8 cellular contexts compared by ENCODE assay signal in the genomic region with DNA sequence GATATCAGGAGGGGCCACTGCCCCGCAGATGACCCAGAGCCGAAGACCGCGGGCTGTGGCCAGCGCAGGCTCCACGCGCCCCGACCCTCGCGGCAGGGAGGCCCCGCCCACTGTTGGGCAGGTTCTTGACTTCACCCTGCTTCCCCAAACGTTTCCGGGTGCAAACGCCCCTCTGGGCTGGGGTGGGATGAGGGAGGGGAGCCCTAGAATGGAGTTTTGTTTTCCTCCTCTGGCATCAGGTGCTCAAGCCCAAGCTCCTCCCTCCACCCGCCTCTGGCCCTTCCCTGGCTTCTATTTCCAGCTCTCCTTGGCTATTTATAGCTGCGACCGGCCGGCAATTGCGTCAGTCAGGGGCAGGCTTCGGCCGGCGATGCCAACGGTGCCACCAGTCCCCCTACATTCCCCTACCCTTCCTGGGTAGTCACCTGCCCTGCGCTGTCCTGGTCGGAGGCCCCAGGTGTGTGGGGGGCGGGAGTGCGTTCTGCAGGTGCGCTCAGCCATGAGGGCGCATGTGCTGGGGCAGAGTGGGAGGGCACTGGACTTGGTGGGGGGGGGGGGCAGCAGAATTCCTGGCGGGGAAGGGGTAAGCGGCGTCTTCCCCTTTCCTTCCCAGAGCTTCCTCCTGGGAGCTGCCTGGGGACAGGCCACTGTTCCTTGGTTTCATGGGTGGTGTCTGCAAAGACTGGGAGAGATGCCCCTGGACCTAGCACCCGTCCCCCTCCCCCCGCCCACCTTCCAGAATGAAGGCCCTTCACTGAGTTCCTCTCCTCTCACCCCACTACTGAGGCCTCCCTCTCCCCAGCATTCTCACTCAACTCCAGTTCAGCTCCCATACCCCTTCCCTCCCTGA. TPM values are rescaled to one million over a fixed set of nuclear protein-coding genes. Genes with fewer than 3 reads are reported as not detected.
DNase-seq lines count a peak whose midpoint lies in the region; ATAC-seq and TF ChIP-seq lines count a peak whose summit lies in the region.

No MANE protein-coding gene starts in this region.

- H3K27me3 Mint-ChIP-seq in Caco-2 (ENCODE audit: insufficient read depth, unreplicated experiment), result no peaks in the 10 kb centered on the region
- peaks cover 14% of the 10 kb centered on the region for H3K27me3 Mint-ChIP-seq in activated T-helper 17 cell treated with anti-CD3 and anti-CD28 coated beads, Interleukin-2, amount 50 U/mL, for 72 hours

- peak overlapping the region; percentile 65 for H3K4me3 Mint-ChIP-seq in Caco-2 (ENCODE audit: unreplicated experiment)
- H3K4me3 Mint-ChIP-seq in activated T-helper 17 cell treated with anti-CD3 and anti-CD28 coated beads, Interleukin-2, amount 50 U/mL, for 72 hours, result no peak overlapping the region

- no peaks in the 10 kb centered on the region for H3K4me1 Mint-ChIP-seq in Caco-2 (ENCODE audit: low read depth, unreplicated experiment)
- H3K4me1 Mint-ChIP-seq in activated T-helper 17 cell treated with anti-CD3 and anti-CD28 coated beads, Interleukin-2, amount 50 U/mL, for 72 hours, result no peaks in the 10 kb centered on the region

- no peak overlapping the region for H3K27ac Mint-ChIP-seq in Caco-2 (ENCODE audit: unreplicated experiment)
- H3K27ac Mint-ChIP-seq in activated T-helper 17 cell treated with anti-CD3 and anti-CD28 coated beads, Interleukin-2, amount 50 U/mL, for 72 hours, result no peak overlapping the region

- DNase-seq in Caco-2 (peak in 1 of 2 experiments; percentile 53), NCI-H2029 (lab: John Stamatoyannopoulos, UW) (peak; percentile 68), cerebellar cortex (ENCODE audit: low spot score) (peak; percentile 75), thoracic aorta (ENCODE audit: low spot score) (peak; percentile 40)

- TF ChIP-seq CTCF in Caco-2 (IDR thresholded peaks at IDR 0.05; ENCODE audit: insufficient read depth in 1 of 2, low read depth in 1 of 2, low read length in 1 of 2, severe bottlenecking in 1 of 2, unreplicated experiment in 1 of 2), result no peak
- no peak for TF ChIP-seq CTCF in thoracic aorta (IDR thresholded peaks at IDR 0.05)

- H3K4me3 ChIP-seq in Caco-2 (ENCODE audit: low read depth, low read length) (peak overlapping the region; percentile 18; the same call in 1 of the 2 replicates), thoracic aorta (peak overlapping the region; percentile 76)

- CTCF ChIA-PET in Caco-2 (lab: Charles Lee), result interaction anchor here (2.5 kb wide), 1 partner anchor 26 kb away, joined by 13 read pairs; no protein-coding TSS in a partner anchor

- H3K9me3 ChIP-seq in Caco-2 (no peaks in the 10 kb centered on the region), thoracic aorta (no peaks in the 10 kb centered on the region)

- intact Hi-C loops in Caco-2 (cut with micrococcal nuclease; ENCODE audit: unreplicated experiment), result no loop called here

- POLR2A ChIA-PET in Caco-2 (lab: Charles Lee), result interaction anchor here (0.6 kb wide), 1 partner anchor 27 kb away, joined by 3 read pairs; no protein-coding TSS in a partner anchor

- H3K36me3 Mint-ChIP-seq in Caco-2 (ENCODE audit: insufficient read depth, unreplicated experiment), result no peaks in the 10 kb centered on the region
- H3K36me3 Mint-ChIP-seq in activated T-helper 17 cell treated with anti-CD3 and anti-CD28 coated beads, Interleukin-2, amount 50 U/mL, for 72 hours (ENCODE audit: low read depth), result no peaks in the 10 kb centered on the region

- H3K27ac ChIP-seq in layer of hippocampus (ENCODE audit: low read depth, low read length) (peak overlapping the region; percentile 75), thoracic aorta (peak overlapping the region; percentile 84 to 87)

- no TSS peak for BruUV-seq in Caco-2 (replicated peaks; lab: Mats Ljungman, UMichigan)

- no peaks in the 10 kb centered on the region for H3K9me3 Mint-ChIP-seq in Caco-2 (ENCODE audit: unreplicated experiment)
- no peaks in the 10 kb centered on the region for H3K9me3 Mint-ChIP-seq in activated T-helper 17 cell treated with anti-CD3 and anti-CD28 coated beads, Interleukin-2, amount 50 U/mL, for 72 hours

- H3K27me3 ChIP-seq in Caco-2 (replicated peaks; ENCODE audit: control insufficient read depth, insufficient read depth, low read length), result peaks cover 2% of the 10 kb centered on the region; the same call in 1 of the 2 replicates
- peaks cover 12% of the 10 kb centered on the region for H3K27me3 ChIP-seq in layer of hippocampus (ENCODE audit: control insufficient read depth, insufficient read depth, low read length)
- no peaks in the 10 kb centered on the region for H3K27me3 ChIP-seq in thoracic aorta (replicated peaks; ENCODE audit: insufficient read depth)

- H3K36me3 ChIP-seq in Caco-2 (ENCODE audit: control insufficient read depth, insufficient read depth, low read length) (no peaks in the 10 kb centered on the region), thoracic aorta (no peaks in the 10 kb centered on the region)

- ATAC-seq in thoracic aorta (ENCODE audit: insufficient number of reproducible peaks, low FRiP score, low read depth), result peak; percentile 66
- ATAC-seq in GM21576 (IDR thresholded peaks at IDR 0.05; ENCODE audit: unreplicated experiment), result no peak
- no peak for ATAC-seq in activated T-helper 17 cell treated with anti-CD3 and anti-CD28 coated beads, Interleukin-2, amount 50 U/mL, for 72 hours (replicated peaks)
- no peak for ATAC-seq in HG03378 (IDR thresholded peaks at IDR 0.05; ENCODE audit: unreplicated experiment)

- peaks cover 13% of the 10 kb centered on the region for H3K4me1 ChIP-seq in Caco-2
- peaks cover 25 to 43% of the 10 kb centered on the region in 2 donors for H3K4me1 ChIP-seq in thoracic aorta (ENCODE audit: control insufficient read depth in 1 of 2, low read depth in 2 of 2)

RNA-seq across cellular contexts. Expression of gene DUSP8, which starts 23.6 kb away (rescaled TPM):
- total RNA-seq in Caco-2 (2022) (7.7 and 12.1 TPM in 2 replicates), thoracic aorta (1 to 10 TPM; 3.7 to 7.6 TPM)
- total RNA-seq in activated T-helper 17 cell treated with anti-CD3 and anti-CD28 coated beads, Interleukin-2, amount 50 U/mL, for 72 hours, result 1 to 10 TPM in 1 of 2 donors, under 1 TPM in 1; 0.80 to 1.7 TPM

RNA-seq across cellular contexts. Expression of gene KRTAP5-1, which starts 36.6 kb away (rescaled TPM):
- total RNA-seq in Caco-2 (2022) (not detected in 2 replicates), thoracic aorta (not detected)
- total RNA-seq in activated T-helper 17 cell treated with anti-CD3 and anti-CD28 coated beads, Interleukin-2, amount 50 U/mL, for 72 hours, result not detected

RNA-seq across cellular contexts. Expression of gene KRTAP5-2, which starts 49.6 kb away (rescaled TPM):
- total RNA-seq in Caco-2 (2022) (not detected in 2 replicates), thoracic aorta (not detected)
- not detected for total RNA-seq in activated T-helper 17 cell treated with anti-CD3 and anti-CD28 coated beads, Interleukin-2, amount 50 U/mL, for 72 hours

RNA-seq across cellular contexts. Expression of gene KRTAP5-3, which starts 59.8 kb away (rescaled TPM):
- total RNA-seq in Caco-2 (2022), result not detected in 2 replicates
- total RNA-seq in thoracic aorta, result not detected
- total RNA-seq in activated T-helper 17 cell treated with anti-CD3 and anti-CD28 coated beads, Interleukin-2, amount 50 U/mL, for 72 hours, result not detected
